ENCODE assay signal across 8 cellular contexts in the genomic region with DNA sequence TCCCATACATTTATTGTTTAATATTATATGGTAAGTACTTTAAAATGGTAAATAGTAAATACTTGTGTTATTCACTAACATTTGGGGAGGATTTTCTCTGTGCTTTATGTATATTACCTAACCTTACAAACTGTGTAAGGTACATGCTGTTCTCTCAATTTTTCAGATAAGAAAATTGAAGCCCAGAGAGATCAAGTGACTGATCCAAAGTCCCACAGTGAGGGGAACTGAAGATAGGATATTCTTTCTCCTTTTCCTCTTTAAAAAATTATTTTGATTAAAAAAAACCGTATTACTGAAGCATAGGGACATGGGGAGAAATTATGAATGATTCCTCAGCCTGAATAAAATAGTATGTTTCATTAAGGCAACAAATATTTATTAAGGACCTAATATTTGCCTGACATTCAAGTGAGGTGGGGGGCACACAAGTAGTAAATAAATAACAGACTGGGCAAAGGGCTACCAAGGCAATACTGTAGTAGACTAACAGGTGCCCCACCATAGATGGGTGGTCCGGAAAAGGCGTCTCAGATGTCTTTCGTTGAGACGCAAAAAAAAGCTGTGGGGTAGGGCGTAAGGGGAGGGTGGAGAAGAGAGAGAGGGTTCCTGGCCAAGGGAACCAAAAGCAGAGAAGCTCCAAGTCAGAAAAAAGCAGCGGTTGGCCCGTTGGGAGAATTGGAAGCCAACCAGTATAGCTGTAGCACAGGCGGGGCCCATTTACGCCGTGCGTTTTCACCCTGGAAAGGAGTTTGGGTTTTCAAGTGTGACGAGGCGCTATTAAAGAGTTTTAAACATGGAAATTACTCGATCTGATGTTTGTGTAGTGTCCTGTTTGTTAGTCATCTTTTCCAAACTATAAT. TPM values are rescaled to one million over a fixed set of nuclear protein-coding genes. Genes with fewer than 3 reads are reported as not detected.
DNase-seq lines count a peak whose midpoint lies in the region; ATAC-seq and TF ChIP-seq lines count a peak whose summit lies in the region.

No MANE protein-coding gene starts in this region.

- H3K27me3 ChIP-seq in HUES6 (ENCODE audit: control insufficient read depth, insufficient read depth, low read length) (no peaks in the 10 kb centered on the region), ascending aorta (no peaks in the 10 kb centered on the region)

- no peak for TF ChIP-seq CTCF in ascending aorta (IDR thresholded peaks at IDR 0.05)

- DNase-seq in DMS53 treated with DMSO at 0.1 percent for 48 hours (lab: John Stamatoyannopoulos, UW; ENCODE audit: unreplicated experiment) = peak; percentile 53
- DNase-seq in SK-N-MC (ENCODE audit: low read depth, low spot score) = no peak
- DNase-seq in ascending aorta (ENCODE audit: low spot score in 2 of 2) = peak in 1 of 2 donors; percentile 74
- DNase-seq in hepatic stellate cell (ENCODE audit: low spot score) = peak; percentile 50
- DNase-seq in renal cortical epithelial cell (ENCODE audit: low read depth) = peak; percentile 30
- DNase-seq in epidermal melanocyte (ENCODE audit: insufficient read length, low spot score) = no peak

- intact Hi-C loops in ascending aorta (cut with DNase I) = loop anchor here (2.0 to 10.0 kb wide), 3 partner anchors 155 to 457 kb away; partner anchors contain the start of genes ADPRS, C1orf216 and TEKT2

- H3K4me3 ChIP-seq in HUES6 (ENCODE audit: low read depth, low read length) (peak overlapping the region; percentile 88), SK-N-MC (peak overlapping the region; percentile 93), ascending aorta (peak overlapping the region; percentile 86 to 90)

- peaks cover 8% of the 10 kb centered on the region for H3K36me3 ChIP-seq in HUES6 (ENCODE audit: control insufficient read depth, insufficient read depth, low read length)
- no peaks in the 10 kb centered on the region for H3K36me3 ChIP-seq in SK-N-MC (ENCODE audit: insufficient read depth, low read length)
- no peaks in the 10 kb centered on the region for H3K36me3 ChIP-seq in ascending aorta

- H3K27ac ChIP-seq in HUES6 (ENCODE audit: low read depth, low read length) = peak overlapping the region; percentile 83
- peak overlapping the region; percentile 92 for H3K27ac ChIP-seq in SK-N-MC
- peak overlapping the region; percentile 98 to 99 for H3K27ac ChIP-seq in ascending aorta

- ATAC-seq in GM19351 (IDR thresholded peaks at IDR 0.05; ENCODE audit: unreplicated experiment) = no peak

- H3K9ac ChIP-seq in HUES6 (ENCODE audit: low read length) = peak overlapping the region; percentile 91
- H3K9ac ChIP-seq in SK-N-MC (ENCODE audit: insufficient read length) = peak overlapping the region; percentile 82

- H3K9me3 ChIP-seq in HUES6 (ENCODE audit: control insufficient read depth, insufficient read depth, low read depth, low read length) (no peaks in the 10 kb centered on the region), SK-N-MC (ENCODE audit: low read depth, low read length) (no peaks in the 10 kb centered on the region), ascending aorta (no peaks in the 10 kb centered on the region)

- H3K4me1 ChIP-seq in HUES6 (ENCODE audit: control insufficient read depth, insufficient read depth, low read length) (peaks cover 9% of the 10 kb centered on the region), ascending aorta (peaks cover 0 to 8% of the 10 kb centered on the region in 2 donors)

RNA-seq across cellular contexts. Expression of gene AGO3, which starts 0.9 kb away (rescaled TPM):
- total RNA-seq in ascending aorta (19.7 TPM), renal cortical epithelial cell (5.0 and 26.1 TPM in 2 replicates)

RNA-seq across cellular contexts. Expression of gene AGO1, which starts 47.0 kb away (rescaled TPM):
- 24.2 TPM for total RNA-seq in ascending aorta
- total RNA-seq in renal cortical epithelial cell = 4.9 and 17.9 TPM in 2 replicates

Comparison
In these comparisons a context has a peak if more than half of its experiments do, and no peak if none do; other contexts are left out.
1. DNase-seq: peak in DMS53 treated with DMSO at 0.1 percent for 48 hours (single experiment), hepatic stellate cell (single experiment) and renal cortical epithelial cell (single experiment); none in SK-N-MC (single experiment) and epidermal melanocyte (single experiment).
2. Peak in every context shown above with its lines, with median percentiles within 50 percentile points of each other: H3K27ac ChIP-seq and H3K4me3 ChIP-seq.